In genomic region chr19:4246767-4247593, GRCh38 we compare ENCODE assay signal across 1 cellular context.
A peak's percentile ranks its signal among the peaks of the same experiment; 100 is the strongest.
TF ChIP-seq lines count a peak whose summit lies in the region.

Gene YJU2 (plus strand): TSS chr19:4247080. CDS start chr19:4247147, 67 bp downstream.

TF ChIP-seq in HepG2, 621 proteins besides CTCF, POLR2A, EP300 and RAD21 (continued from another document and continues in another):
- no peak for TF ChIP-seq UBTF (CRISPR knock-in tag; IDR thresholded peaks at IDR 0.05)
- TF ChIP-seq ZNF629 (CRISPR knock-in tag; conservative IDR thresholded peaks at IDR 0.05) = no peak
- no peak for TF ChIP-seq ATF5 (CRISPR knock-in tag; IDR thresholded peaks at IDR 0.05; ENCODE audit: low read depth)
- no peak for TF ChIP-seq ZBTB46 (CRISPR knock-in tag; IDR thresholded peaks at IDR 0.05; ENCODE audit: borderline replicate concordance)
- TF ChIP-seq ZNF30 (CRISPR knock-in tag; IDR thresholded peaks at IDR 0.05) = no peak
- peak; percentile 79; the same call in 1 of the 2 replicates for TF ChIP-seq ARID4A (CRISPR knock-in tag; IDR thresholded peaks at IDR 0.05; ENCODE audit: borderline replicate concordance)
- peak; percentile 67 for TF ChIP-seq POLR2AphosphoS5 (IDR thresholded peaks at IDR 0.05; ENCODE audit: low read depth, low read length)
- TF ChIP-seq ZNF879 (CRISPR knock-in tag; IDR thresholded peaks at IDR 0.05) = 0 out of 2 replicates have a peak, but pooled peaks have one; percentile 60
- TF ChIP-seq MTF1 (CRISPR knock-in tag; IDR thresholded peaks at IDR 0.05) = no peak
- no peak for TF ChIP-seq GLMP (CRISPR knock-in tag; IDR thresholded peaks at IDR 0.05; ENCODE audit: borderline replicate concordance)
- no peak for TF ChIP-seq ZNF296 (CRISPR knock-in tag; conservative IDR thresholded peaks at IDR 0.05)
- TF ChIP-seq ZNF260 (CRISPR knock-in tag; IDR thresholded peaks at IDR 0.05; ENCODE audit: borderline replicate concordance, low read depth) = no peak
- TF ChIP-seq TARDBP (CRISPR knock-in tag; IDR thresholded peaks at IDR 0.05) = 0 out of 2 replicates have a peak, but pooled peaks have one; percentile 39
- no peak for TF ChIP-seq SP1 (IDR thresholded peaks at IDR 0.05)
- peak; percentile 90 for TF ChIP-seq SP1 (CRISPR knock-in tag; IDR thresholded peaks at IDR 0.05)
- TF ChIP-seq TBP (CRISPR knock-in tag; IDR thresholded peaks at IDR 0.05) = no peak
- TF ChIP-seq ZNF44 (CRISPR knock-in tag; IDR thresholded peaks at IDR 0.05) = no peak; the same call in 1 of the 2 replicates
- peak; percentile 98 for TF ChIP-seq CREM (IDR thresholded peaks at IDR 0.05)
- 0 out of 2 replicates have a peak, but pooled peaks have one; percentile 17 for TF ChIP-seq CREM (CRISPR knock-in tag; IDR thresholded peaks at IDR 0.05)
- peak; percentile 90 for TF ChIP-seq XRCC5 (optimal IDR thresholded peaks at IDR 0.05; ENCODE audit: low read length)
- TF ChIP-seq ZNF691 (CRISPR knock-in tag; IDR thresholded peaks at IDR 0.05; ENCODE audit: borderline replicate concordance, low read depth) = no peak
- no peak for TF ChIP-seq EED (CRISPR knock-in tag; IDR thresholded peaks at IDR 0.05)
- peak; percentile 64 for TF ChIP-seq ZNF709 (CRISPR knock-in tag; IDR thresholded peaks at IDR 0.05)
- no peak for TF ChIP-seq THRA (CRISPR knock-in tag; IDR thresholded peaks at IDR 0.05; ENCODE audit: borderline replicate concordance)
- TF ChIP-seq SRSF4 (IDR thresholded peaks at IDR 0.05; ENCODE audit: low read depth, low read length, poor library complexity, severe bottlenecking) = no peak
- no peak for TF ChIP-seq KAT2B (IDR thresholded peaks at IDR 0.05; ENCODE audit: borderline replicate concordance, low read depth, low read length)
- TF ChIP-seq JUNB (CRISPR knock-in tag; IDR thresholded peaks at IDR 0.05; ENCODE audit: borderline replicate concordance) = no peak
- TF ChIP-seq ZNF678 (CRISPR knock-in tag; IDR thresholded peaks at IDR 0.05) = no peak
- TF ChIP-seq LCORL (IDR thresholded peaks at IDR 0.05) = peak; percentile 77
- TF ChIP-seq LCORL (CRISPR knock-in tag; IDR thresholded peaks at IDR 0.05) = no peak; the same call in none of the 2 replicates
- peak; percentile 55; the same call in 1 of the 2 replicates for TF ChIP-seq ZNF280D (CRISPR knock-in tag; IDR thresholded peaks at IDR 0.05)
- TF ChIP-seq FOXJ3 (CRISPR knock-in tag; IDR thresholded peaks at IDR 0.05; ENCODE audit: borderline replicate concordance) = no peak
- no peak for TF ChIP-seq ZUFSP (CRISPR knock-in tag; IDR thresholded peaks at IDR 0.05; ENCODE audit: borderline replicate concordance)
- TF ChIP-seq ZNF749 (CRISPR knock-in tag; IDR thresholded peaks at IDR 0.05; ENCODE audit: borderline replicate concordance) = no peak
- TF ChIP-seq PCBP1 (IDR thresholded peaks at IDR 0.05; ENCODE audit: borderline replicate concordance, low read depth, low read length) = no peak
- no peak for TF ChIP-seq HNRNPUL1 (IDR thresholded peaks at IDR 0.05; ENCODE audit: low read depth, low read length)
- 0 out of 2 replicates have a peak, but pooled peaks have one; percentile 23 for TF ChIP-seq E2F1 (CRISPR knock-in tag; IDR thresholded peaks at IDR 0.05)
- TF ChIP-seq ZNF607 (CRISPR knock-in tag; IDR thresholded peaks at IDR 0.05; ENCODE audit: borderline replicate concordance) = 0 out of 2 replicates have a peak, but pooled peaks have one; percentile 40
- TF ChIP-seq ZNF816 (CRISPR knock-in tag; IDR thresholded peaks at IDR 0.05; ENCODE audit: borderline replicate concordance) = no peak
- no peak for TF ChIP-seq REXO4 (CRISPR knock-in tag; IDR thresholded peaks at IDR 0.05; ENCODE audit: borderline replicate concordance)
- no peak for TF ChIP-seq U2AF2 (IDR thresholded peaks at IDR 0.05; ENCODE audit: low read depth, low read length)
- TF ChIP-seq SRY (CRISPR knock-in tag; IDR thresholded peaks at IDR 0.05) = no peak; the same call in 1 of the 2 replicates
- no peak for TF ChIP-seq ZNF720 (CRISPR knock-in tag; IDR thresholded peaks at IDR 0.05)
